Comparison of ENCODE assay signal across 8 cellular contexts in the genomic region with DNA sequence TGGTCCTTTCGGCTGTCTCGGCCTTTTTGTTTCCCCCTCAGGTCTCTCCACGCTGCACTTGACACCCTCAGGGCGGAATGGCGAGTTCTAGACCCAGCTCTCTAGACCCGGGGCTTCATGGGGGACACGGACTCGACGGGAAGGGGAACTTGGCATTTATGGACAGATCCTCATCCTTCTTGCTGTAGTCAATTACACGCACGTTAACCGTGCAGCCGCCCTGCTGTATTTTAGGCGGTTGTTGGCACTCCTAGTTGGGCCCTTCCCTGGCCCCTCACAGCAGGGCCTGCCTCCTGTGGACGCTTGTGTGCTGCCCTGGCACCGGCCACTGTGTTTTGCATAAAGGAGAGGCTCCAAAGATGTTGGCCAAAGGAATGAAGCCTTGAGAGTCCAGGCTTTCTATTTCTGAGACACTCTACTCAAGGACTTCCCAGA. TPM values are rescaled to one million over a fixed set of nuclear protein-coding genes. Genes with fewer than 3 reads are reported as not detected.
DNase-seq lines count a peak whose midpoint lies in the region; ATAC-seq and TF ChIP-seq lines count a peak whose summit lies in the region.

No MANE protein-coding gene starts in this region.

- H3K23ac ChIP-seq in neuronal stem cell (ENCODE audit: low read depth, low read length, poor library complexity): peak overlapping the region; percentile 100

- H3K9ac ChIP-seq in neuronal stem cell (ENCODE audit: low read depth, low read length, poor library complexity): peak overlapping the region; percentile 56

- ATAC-seq in activated T-cell treated with anti-CD3 and anti-CD28 coated beads, Interleukin-2, amount 50 U/mL, for 4 hours: no peak
- ATAC-seq in foreskin keratinocyte: no peak
- ATAC-seq in HG03108 (IDR thresholded peaks at IDR 0.05; ENCODE audit: unreplicated experiment): no peak

- H2BK120ac ChIP-seq in neuronal stem cell (ENCODE audit: low read depth, low read length): no peak overlapping the region

- H3K4me3 ChIP-seq in GM08714 (ENCODE audit: low read length): peak overlapping the region; percentile 90; the same call in 1 of the 2 replicates
- H3K4me3 ChIP-seq in neuronal stem cell (ENCODE audit: low read length in 2 of 2): peak overlapping the region; percentile 94 to 99

- H3K27ac ChIP-seq in foreskin keratinocyte (peak overlapping the region; percentile 99), neuronal stem cell (replicated peaks; ENCODE audit: low read length) (no peak overlapping the region)

- H2AFZ ChIP-seq in neuronal stem cell (ENCODE audit: low read length): peak overlapping the region; percentile 96

- H2BK15ac ChIP-seq in neuronal stem cell (ENCODE audit: low read length): peak overlapping the region; percentile 47

- no peak overlapping the region for H4K91ac ChIP-seq in neuronal stem cell (ENCODE audit: low read depth, low read length, poor library complexity)

- peaks cover 0 to 5% of the 10 kb centered on the region in 2 donors for H3K9me3 ChIP-seq in neuronal stem cell (replicated peaks in 1 of 2; ENCODE audit: control insufficient read depth in 2 of 2, insufficient read depth in 1 of 2, low read depth in 1 of 2, low read length in 2 of 2)

- peaks cover 4% of the 10 kb centered on the region for H3K79me1 ChIP-seq in neuronal stem cell (ENCODE audit: low read depth, low read length)

- H2BK12ac ChIP-seq in neuronal stem cell (ENCODE audit: low read length): no peak overlapping the region

- no peaks in the 10 kb centered on the region for H3K27me3 Mint-ChIP-seq in activated T-cell treated with anti-CD3 and anti-CD28 coated beads, Interleukin-2, amount 50 U/mL, for 4 hours (ENCODE audit: low read depth)

- H3K36me3 ChIP-seq in neuronal stem cell (replicated peaks in 1 of 2; ENCODE audit: control insufficient read depth in 2 of 2, insufficient read depth in 2 of 2, low read length in 2 of 2): peaks cover 0 to 23% of the 10 kb centered on the region in 2 donors

- H3K14ac ChIP-seq in neuronal stem cell (ENCODE audit: low read length): peak overlapping the region; percentile 78

- no peaks in the 10 kb centered on the region for H3K9me3 Mint-ChIP-seq in activated T-cell treated with anti-CD3 and anti-CD28 coated beads, Interleukin-2, amount 50 U/mL, for 4 hours

- H3K18ac ChIP-seq in neuronal stem cell (ENCODE audit: low read length): peak overlapping the region; percentile 94

- H3K27me3 ChIP-seq in foreskin keratinocyte: no peaks in the 10 kb centered on the region
- peaks cover 0 to 10% (median 0%) of the 10 kb centered on the region in 3 experiments for H3K27me3 ChIP-seq in neuronal stem cell (ENCODE audit: control insufficient read depth in 3 of 3, insufficient read depth in 3 of 3, low read depth in 1 of 3, low read length in 3 of 3)

- peak overlapping the region; percentile 75 for H3K4me3 Mint-ChIP-seq in activated T-cell treated with anti-CD3 and anti-CD28 coated beads, Interleukin-2, amount 50 U/mL, for 4 hours

- DNase-seq in HT1080 (ENCODE audit: low read depth) (peak; percentile 2), foreskin keratinocyte (no peak), neuronal stem cell (ENCODE audit: low spot score) (peak; percentile 4), NCI-H2107 (lab: John Stamatoyannopoulos, UW) (no peak), NCI-H1048 (lab: John Stamatoyannopoulos, UW) (no peak)
- DNase-seq in activated T-cell treated with anti-CD3 and anti-CD28 coated beads, Interleukin-2, amount 50 U/mL, for 4 hours: no peak

- peak overlapping the region; percentile 32 for H4K8ac ChIP-seq in neuronal stem cell (ENCODE audit: low read depth, low read length)

- peak overlapping the region; percentile 31 for H2BK5ac ChIP-seq in neuronal stem cell (ENCODE audit: low read length)

- H3K4ac ChIP-seq in neuronal stem cell (ENCODE audit: low read length): no peak overlapping the region

- H2AK5ac ChIP-seq in neuronal stem cell (ENCODE audit: low read depth, low read length): no peak overlapping the region

- peak overlapping the region; percentile 47 for H3K4me2 ChIP-seq in neuronal stem cell (ENCODE audit: insufficient read depth, low read length, poor library complexity, severe bottlenecking)

- peaks cover 11% of the 10 kb centered on the region for H3K4me1 ChIP-seq in foreskin keratinocyte
- peaks cover 2 to 7% of the 10 kb centered on the region in 2 donors for H3K4me1 ChIP-seq in neuronal stem cell (ENCODE audit: control insufficient read depth in 2 of 2, insufficient read depth in 1 of 2, low read depth in 1 of 2, low read length in 2 of 2)

- peaks cover 4% of the 10 kb centered on the region for H3K36me3 Mint-ChIP-seq in activated T-cell treated with anti-CD3 and anti-CD28 coated beads, Interleukin-2, amount 50 U/mL, for 4 hours (ENCODE audit: insufficient read depth)

- no CpG with 5 or more reads among the region's 16 CpGs for WGBS in neuronal stem cell (ENCODE audit: extremely low coverage in 2 of 2, insufficient read length in 2 of 2, insufficient replicate concordance in 1 of 2), 2 donors

- no peak for TF ChIP-seq CTCF in foreskin keratinocyte (conservative IDR thresholded peaks at IDR 0.05)

- peaks cover 24% of the 10 kb centered on the region for H3K4me1 Mint-ChIP-seq in activated T-cell treated with anti-CD3 and anti-CD28 coated beads, Interleukin-2, amount 50 U/mL, for 4 hours (ENCODE audit: low read depth)

RNA-seq across cellular contexts. Expression of a gene that starts 0.6 kb away (rescaled TPM):
- total RNA-seq in HT1080 (2014; rRNA removed; shearing (Covaris generic)): 30.0 and 32.3 TPM in 2 replicates
- 77.0 and 84.4 TPM in 2 replicates for polyA plus RNA-seq in HT1080 (2015; cell fraction: cytosol; rRNA removed)
- polyA plus RNA-seq in HT1080 (2015; cell fraction: nucleus; rRNA removed): 68.5 and 89.0 TPM in 2 replicates
- total RNA-seq in activated T-cell treated with anti-CD3 and anti-CD28 coated beads, Interleukin-2, amount 50 U/mL, for 4 hours: 10 to 100 TPM; 32.8 to 38.8 (median 33.0) TPM
- total RNA-seq in foreskin keratinocyte: 54.2 and 62.2 TPM in 2 replicates
- polyA plus RNA-seq in foreskin keratinocyte: 50.4 and 60.7 TPM in 2 replicates
- 44.6 TPM for polyA plus RNA-seq in neuronal stem cell (2013, experiment 1 of 2)
- polyA plus RNA-seq in neuronal stem cell (2013, experiment 2 of 2): 45.1 TPM

Comparison
In these comparisons a context has a peak if more than half of its experiments do, and no peak if none do; other contexts are left out.
1. DNase-seq: peak in HT1080 (single experiment) and neuronal stem cell (single experiment); none in activated T-cell treated with anti-CD3 and anti-CD28 coated beads, Interleukin-2, amount 50 U/mL, for 4 hours (single experiment), foreskin keratinocyte (0 of 2), NCI-H2107 (single experiment) and NCI-H1048 (single experiment).